ENCODE assay signal across 8 cellular contexts in the genomic region with DNA sequence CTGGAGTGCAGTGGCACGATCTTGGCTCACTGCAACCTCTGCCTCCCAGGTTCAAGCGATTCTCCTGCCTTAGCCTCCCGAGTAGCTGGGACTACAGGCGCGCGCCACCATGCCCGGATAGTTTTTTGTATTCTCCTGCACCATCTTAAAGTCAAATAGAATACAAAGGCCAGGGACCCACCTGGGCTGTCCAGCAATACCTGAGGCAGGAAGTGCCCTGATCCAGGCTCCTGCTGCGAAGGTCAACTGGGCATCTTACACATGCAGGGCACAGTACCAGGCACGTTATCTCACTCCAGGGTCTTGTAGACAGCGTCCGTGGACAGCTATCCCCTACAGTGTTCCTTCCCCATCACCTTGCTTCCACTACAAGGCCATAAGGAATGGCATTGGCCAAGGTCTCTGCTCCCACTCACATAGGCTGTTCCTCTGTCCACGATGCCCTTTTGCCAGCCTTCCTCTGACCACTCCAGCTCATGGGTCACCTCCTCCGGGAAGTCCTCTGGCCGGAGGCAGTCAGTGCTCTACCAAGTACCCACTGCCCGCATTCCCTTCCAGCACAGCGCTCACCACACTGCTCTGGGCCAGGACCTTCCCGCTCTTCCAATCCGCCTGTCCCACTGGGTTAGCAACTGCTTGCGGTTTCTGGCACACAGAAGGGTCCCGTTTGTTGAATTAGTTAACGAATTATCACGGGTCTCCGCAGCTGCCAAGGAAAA. TPM values are rescaled to one million over a fixed set of nuclear protein-coding genes. Genes with fewer than 3 reads are reported as not detected.
DNase-seq lines count a peak whose midpoint lies in the region; ATAC-seq and TF ChIP-seq lines count a peak whose summit lies in the region.

No MANE protein-coding gene starts in this region.

- H3K27me3 Mint-ChIP-seq in WTC11 (ENCODE audit: low read depth) = peaks cover 41% of the 10 kb centered on the region

- TF ChIP-seq CTCF in GM12864 (IDR thresholded peaks at IDR 0.05; ENCODE audit: low read depth, low read length, missing control alignments) (no peak), WTC11 (IDR thresholded peaks at IDR 0.05) (no peak), retinal pigment epithelial cell (conservative IDR thresholded peaks at IDR 0.05; ENCODE audit: low read depth, low read length) (no peak)

- H3K4me3 Mint-ChIP-seq in WTC11 = peak overlapping the region; percentile 66

- POLR2A ChIA-PET in WTC11 (lab: Charles Lee) = interaction anchor here (1.0 kb wide), 1 partner anchor 15 kb away, joined by 4 read pairs; no protein-coding TSS in a partner anchor

- H3K27ac Mint-ChIP-seq in WTC11 = no peak overlapping the region

- intact Hi-C loops in left cardiac atrium (cut with DNase I) = loop anchor here in 1 of 2 donors (5.0 kb wide), 2 partner anchors 34 to 36 kb away; no protein-coding TSS in a partner anchor

- H3K9me3 Mint-ChIP-seq in WTC11 = no peaks in the 10 kb centered on the region

- DNase-seq in GM12864 (ENCODE audit: low read depth) (no peak), WTC11 (ENCODE audit: low spot score) (no peak), left cardiac atrium (peak; percentile 61), retinal pigment epithelial cell (ENCODE audit: low read depth) (no peak), NCI-H146 treated with DMSO at 0.1 percent for 48 hours (lab: John Stamatoyannopoulos, UW; ENCODE audit: unreplicated experiment) (no peak), GOT3 (lab: John Stamatoyannopoulos, UW) (no peak)
- DNase-seq in stimulated activated CD4-positive, alpha-beta T cell treated with anti-CD3 and anti-CD28 coated beads, Interleukin-2, amount 100 ng/mL, for 24 hours = no peak

- H3K4me1 Mint-ChIP-seq in WTC11 = peaks cover 23% of the 10 kb centered on the region

- peak overlapping the region; percentile 56 for H3K4me3 ChIP-seq in GM12864 (ENCODE audit: low read depth, low read length)
- H3K4me3 ChIP-seq in retinal pigment epithelial cell (ENCODE audit: low read length) = peak overlapping the region; percentile 61

- H3K36me3 Mint-ChIP-seq in WTC11 = no peaks in the 10 kb centered on the region

- CTCF ChIA-PET in WTC11 (lab: Charles Lee) = interaction anchor here (0.7 to 3.9 kb wide), 7 partner anchors 11 to 300 kb away, joined by 3 to 55 read pairs (median 4); no protein-coding TSS in a partner anchor

- ATAC-seq in WTC11 = peak; percentile 5
- peak; percentile 27 to 39 for ATAC-seq in left cardiac atrium
- ATAC-seq in HG03280 (IDR thresholded peaks at IDR 0.05; ENCODE audit: unreplicated experiment) = no peak

TF ChIP-seq in WTC11, 78 proteins besides CTCF, POLR2A, EP300 and RAD21:
- TF ChIP-seq, protein P1, sequence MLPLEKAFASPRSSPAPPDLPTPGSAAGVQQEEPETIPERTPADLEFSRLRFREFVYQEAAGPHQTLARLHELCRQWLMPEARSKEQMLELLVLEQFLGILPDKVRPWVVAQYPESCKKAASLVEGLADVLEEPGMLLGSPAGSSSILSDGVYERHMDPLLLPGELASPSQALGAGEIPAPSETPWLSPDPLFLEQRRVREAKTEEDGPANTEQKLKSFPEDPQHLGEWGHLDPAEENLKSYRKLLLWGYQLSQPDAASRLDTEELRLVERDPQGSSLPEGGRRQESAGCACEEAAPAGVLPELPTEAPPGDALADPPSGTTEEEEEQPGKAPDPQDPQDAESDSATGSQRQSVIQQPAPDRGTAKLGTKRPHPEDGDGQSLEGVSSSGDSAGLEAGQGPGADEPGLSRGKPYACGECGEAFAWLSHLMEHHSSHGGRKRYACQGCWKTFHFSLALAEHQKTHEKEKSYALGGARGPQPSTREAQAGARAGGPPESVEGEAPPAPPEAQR (CRISPR knock-in tag; IDR thresholded peaks at IDR 0.05) = no peak
- TF ChIP-seq ELF4 (CRISPR knock-in tag; IDR thresholded peaks at IDR 0.05; ENCODE audit: low read depth) = no peak
- no peak for TF ChIP-seq ZNF671 (CRISPR knock-in tag; IDR thresholded peaks at IDR 0.05)
- TF ChIP-seq NR3C1 (CRISPR knock-in tag; conservative IDR thresholded peaks at IDR 0.05; ENCODE audit: low read depth) = no peak
TF ChIP-seq in WTC11: peak in this region for 0.

RNA-seq across cellular contexts. Expression of gene P4HA2, which starts 1.0 kb away (rescaled TPM):
- total RNA-seq in WTC11 (2021) (15.1 to 19.0 TPM (median 17.8 TPM) in 3 replicates), left cardiac atrium (10 to 100 TPM; 60.2 to 78.4 TPM)

RNA-seq across cellular contexts. Expression of gene PDLIM4, which starts 30.8 kb away (rescaled TPM):
- total RNA-seq in WTC11 (2021) (10.6 to 15.2 TPM (median 11.4 TPM) in 3 replicates), left cardiac atrium (10 to 100 TPM; 12.4 to 38.5 TPM)
